Comparison of ENCODE assay signal across 23 cellular contexts in genomic region chr2:2825062-2825461, GRCh38.
"Had no signal": no experiment of that assay in that cellular context is flagged by ENCODE, and none has a peak within 500 bp of the region (broad histone marks: within the 10 kb centered on the region; RNA-seq: fewer than 3 reads in every experiment).

No MANE protein-coding gene starts in this region.

- H3K27ac ChIP-seq: breast epithelium, heart left ventricle, ovary, prostate gland, thyroid gland had no signal

- H3K4me3 Mint-ChIP-seq: activated naive CD4-positive, alpha-beta T cell treated with anti-CD3 and anti-CD28 coated beads for 36 hours; activated naive CD8-positive, alpha-beta T cell treated with anti-CD3 and anti-CD28 coated beads, Interleukin-2, amount 10 ng/mL, durations not matched to agents 7 days and 5 days; activated T-cell treated with anti-CD3 and anti-CD28 coated beads, Interleukin-2, amount 50 U/mL, for 72 hours; naive thymus-derived CD8-positive, alpha-beta T cell; WTC11 had no signal

- H3K9me3 ChIP-seq: ovary, prostate gland, thyroid gland had no signal

- H3K36me3 Mint-ChIP-seq: activated naive CD8-positive, alpha-beta T cell treated with anti-CD3 and anti-CD28 coated beads, Interleukin-2, amount 10 ng/mL, durations not matched to agents 7 days and 5 days had no signal

- DNase-seq: activated CD4-positive, alpha-beta T cell treated with anti-CD3 and anti-CD28 coated beads, Interleukin-2, amount 50 U/mL, for 48 hours; activated effector memory CD4-positive, alpha-beta T cell treated with Interleukin-2 at 50 U/mL for 16 hours; activated naive CD4-positive, alpha-beta T cell treated with anti-CD3 and anti-CD28 coated beads for 36 hours; activated naive CD8-positive, alpha-beta T cell treated with anti-CD3 and anti-CD28 coated beads, Interleukin-2, amount 10 ng/mL, durations not matched to agents 7 days and 5 days; activated T-cell treated with anti-CD3 and anti-CD28 coated beads, Interleukin-2, amount 50 U/mL, for 72 hours; amniotic stem cell; cerebellar nuclear complex; cortex of kidney; left colon; ovary; stimulated activated CD4-positive, alpha-beta T cell treated with anti-CD3 and anti-CD28 coated beads, Interleukin-12 subunit alpha, Interleukin-12 subunit beta, amount 100 ng/mL, for 4 hours; stimulated activated CD4-positive, alpha-beta T cell treated with anti-CD3 and anti-CD28 coated beads, Interleukin-4, amount 100 ng/mL, for 4 hours; stimulated activated naive CD8-positive, alpha-beta T cell treated with anti-CD3 and anti-CD28 coated beads, Interleukin-15, Interleukin-2, amounts not matched to agents 100 U/mL and 50 U/mL, for 24 hours; substantia nigra; T1000; thyroid gland had no signal

- H3K27ac Mint-ChIP-seq: activated naive CD4-positive, alpha-beta T cell treated with anti-CD3 and anti-CD28 coated beads for 36 hours; activated naive CD8-positive, alpha-beta T cell treated with anti-CD3 and anti-CD28 coated beads, Interleukin-2, amount 10 ng/mL, durations not matched to agents 7 days and 5 days; activated T-cell treated with anti-CD3 and anti-CD28 coated beads, Interleukin-2, amount 50 U/mL, for 72 hours; naive thymus-derived CD8-positive, alpha-beta T cell; WTC11 had no signal

- H3K4me3 ChIP-seq: breast epithelium, heart left ventricle, ovary, prostate gland, thyroid gland had no signal

- FAIRE-seq: endometrium, keratinocyte had no signal

- H3K4me1 Mint-ChIP-seq: activated naive CD8-positive, alpha-beta T cell treated with anti-CD3 and anti-CD28 coated beads, Interleukin-2, amount 10 ng/mL, durations not matched to agents 7 days and 5 days; naive thymus-derived CD8-positive, alpha-beta T cell; WTC11 had no signal

- H3K36me3 ChIP-seq: breast epithelium, heart left ventricle, ovary, prostate gland, thyroid gland had no signal

- H3K9me3 Mint-ChIP-seq: activated naive CD4-positive, alpha-beta T cell treated with anti-CD3 and anti-CD28 coated beads for 36 hours had no signal

- ATAC-seq: activated T-cell treated with anti-CD3 and anti-CD28 coated beads, Interleukin-2, amount 50 U/mL, for 72 hours; heart left ventricle; left colon; naive thymus-derived CD8-positive, alpha-beta T cell; stimulated activated naive CD8-positive, alpha-beta T cell treated with anti-CD3 and anti-CD28 coated beads, Interleukin-15, Interleukin-2, amounts not matched to agents 100 U/mL and 50 U/mL, for 24 hours; WTC11 had no signal

- H3K27me3 ChIP-seq: breast epithelium, ovary, thyroid gland had no signal

- H3K4me1 ChIP-seq: breast epithelium, heart left ventricle, prostate gland, thyroid gland had no signal
